8 cellular contexts compared by ENCODE assay signal in the genomic region with DNA sequence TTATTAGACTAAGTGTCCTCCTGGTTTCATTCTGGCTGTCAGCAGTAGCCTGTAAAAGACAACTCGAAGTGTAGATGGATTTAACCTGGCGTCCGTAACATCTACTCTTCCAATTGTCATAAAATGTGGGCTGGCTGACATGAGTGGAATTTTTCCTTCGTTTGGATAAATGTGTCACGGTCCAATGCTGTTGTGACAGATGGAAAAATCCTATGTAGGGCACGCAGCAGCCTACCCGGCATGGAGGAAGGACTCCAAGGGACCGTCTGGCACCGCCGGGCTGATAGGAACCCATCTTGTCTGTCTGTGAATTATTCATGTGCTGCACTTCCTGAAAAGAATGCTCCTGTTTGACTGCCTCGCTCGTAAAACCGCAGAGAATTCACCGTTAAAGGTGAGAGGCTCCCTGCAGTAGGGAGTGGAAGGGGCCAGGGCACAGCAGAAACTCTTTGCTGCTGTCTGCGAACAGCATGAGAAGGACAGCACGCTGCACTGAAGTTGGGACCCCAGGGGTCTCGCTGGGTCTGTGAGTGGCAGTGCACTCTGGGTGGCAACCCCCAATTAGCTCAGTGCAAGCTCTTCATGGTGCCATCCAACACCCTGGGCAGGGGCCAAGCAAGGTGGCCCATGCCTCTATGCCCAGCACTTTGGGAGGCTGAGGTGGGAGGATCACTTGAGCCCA. TPM values are rescaled to one million over a fixed set of nuclear protein-coding genes. Genes with fewer than 3 reads are reported as not detected.
DNase-seq lines count a peak whose midpoint lies in the region; ATAC-seq, FAIRE-seq and TF ChIP-seq lines count a peak whose summit lies in the region.

No MANE protein-coding gene starts in this region.

- peak; percentile 63 for ATAC-seq in activated CD4-positive, alpha-beta T cell treated with anti-CD3 and anti-CD28 coated beads for 36 hours
- ATAC-seq in HG03196 (IDR thresholded peaks at IDR 0.05; ENCODE audit: unreplicated experiment) = no peak
- no peak for ATAC-seq in HG02884 (IDR thresholded peaks at IDR 0.05; ENCODE audit: unreplicated experiment)

- peak overlapping the region; percentile 67 for H3K4me3 Mint-ChIP-seq in activated CD4-positive, alpha-beta T cell treated with anti-CD3 and anti-CD28 coated beads for 36 hours
- no peak overlapping the region for H3K4me3 Mint-ChIP-seq in dendritic cell treated with granulocyte-macrophage colony-stimulating factor and Interleukin-4, amounts not matched to agents 40 ng/mL and 50 ng/mL, for 4 days
- H3K4me3 Mint-ChIP-seq in progenitor cell of endocrine pancreas (ENCODE audit: low read depth) = peak overlapping the region; percentile 80

- TF ChIP-seq CTCF in LNCaP clone FGC (IDR thresholded peaks at IDR 0.05; ENCODE audit: control insufficient read depth, extremely low read depth, insufficient read depth) (no peak), progenitor cell of endocrine pancreas (IDR thresholded peaks at IDR 0.05; ENCODE audit: unreplicated experiment) (no peak)

- CTCF ChIA-PET in activated CD4-positive, alpha-beta T cell treated with anti-CD3 and anti-CD28 coated beads for 36 hours (lab: Charles Lee) = no interaction called here

- H3K36me3 Mint-ChIP-seq in activated CD4-positive, alpha-beta T cell treated with anti-CD3 and anti-CD28 coated beads for 36 hours (ENCODE audit: low read depth) = peaks cover 16% of the 10 kb centered on the region
- peaks cover 26% of the 10 kb centered on the region for H3K36me3 Mint-ChIP-seq in dendritic cell treated with granulocyte-macrophage colony-stimulating factor and Interleukin-4, amounts not matched to agents 40 ng/mL and 50 ng/mL, for 4 days (ENCODE audit: low read depth)
- H3K36me3 Mint-ChIP-seq in progenitor cell of endocrine pancreas (ENCODE audit: insufficient read depth) = no peaks in the 10 kb centered on the region

- H3K27ac Mint-ChIP-seq in activated CD4-positive, alpha-beta T cell treated with anti-CD3 and anti-CD28 coated beads for 36 hours = peak overlapping the region; percentile 84
- H3K27ac Mint-ChIP-seq in dendritic cell treated with granulocyte-macrophage colony-stimulating factor and Interleukin-4, amounts not matched to agents 40 ng/mL and 50 ng/mL, for 4 days = peak overlapping the region; percentile 72
- no peak overlapping the region for H3K27ac Mint-ChIP-seq in progenitor cell of endocrine pancreas

- POLR2A ChIA-PET in activated CD4-positive, alpha-beta T cell treated with anti-CD3 and anti-CD28 coated beads for 36 hours (lab: Charles Lee) = no interaction called here

- no peak overlapping the region; the same call in 1 of the 2 replicates for H3K4me3 ChIP-seq in LNCaP clone FGC (ENCODE audit: low read depth, low read length)

- no peaks in the 10 kb centered on the region for H3K9me3 Mint-ChIP-seq in activated CD4-positive, alpha-beta T cell treated with anti-CD3 and anti-CD28 coated beads for 36 hours (ENCODE audit: low read depth)
- H3K9me3 Mint-ChIP-seq in dendritic cell treated with granulocyte-macrophage colony-stimulating factor and Interleukin-4, amounts not matched to agents 40 ng/mL and 50 ng/mL, for 4 days = no peaks in the 10 kb centered on the region
- H3K9me3 Mint-ChIP-seq in progenitor cell of endocrine pancreas (ENCODE audit: low read depth) = no peaks in the 10 kb centered on the region

- intact Hi-C loops in activated CD4-positive, alpha-beta T cell treated with anti-CD3 and anti-CD28 coated beads for 36 hours (cut with DNase I, micrococcal nuclease) = loop anchor here (2.0 to 5.0 kb wide), 3 partner anchors 15 to 1559 kb away; a partner anchor contains a TSS
- intact Hi-C loops in dendritic cell treated with granulocyte-macrophage colony-stimulating factor and Interleukin-4, amounts not matched to agents 40 ng/mL and 50 ng/mL, for 4 days (cut with micrococcal nuclease) = loop anchor here (2.0 kb wide), 1 partner anchor 33 kb away; a partner anchor contains a TSS

- peak; percentile 95 for FAIRE-seq in GM12892 (lab: Jason Lieb, UNC)

- TF ChIP-seq POLR2A in GM12892 (IDR thresholded peaks at IDR 0.05; ENCODE audit: low read depth, low read length) = peak; percentile 54; the same call in 1 of the 2 replicates

- DNase-seq in GM12892 (ENCODE audit: insufficient read length) (no peak), LNCaP clone FGC (ENCODE audit: low read depth) (peak; percentile 58), progenitor cell of endocrine pancreas (ENCODE audit: low spot score, unreplicated experiment) (no peak), MV-4-11 (lab: John Stamatoyannopoulos, UW) (no peak)
- DNase-seq in activated CD4-positive, alpha-beta T cell treated with anti-CD3 and anti-CD28 coated beads for 36 hours = peak; percentile 70

- no peaks in the 10 kb centered on the region for H3K27me3 Mint-ChIP-seq in activated CD4-positive, alpha-beta T cell treated with anti-CD3 and anti-CD28 coated beads for 36 hours
- H3K27me3 Mint-ChIP-seq in dendritic cell treated with granulocyte-macrophage colony-stimulating factor and Interleukin-4, amounts not matched to agents 40 ng/mL and 50 ng/mL, for 4 days = no peaks in the 10 kb centered on the region
- H3K27me3 Mint-ChIP-seq in progenitor cell of endocrine pancreas = no peaks in the 10 kb centered on the region

- peaks cover 58% of the 10 kb centered on the region for H3K4me1 Mint-ChIP-seq in activated CD4-positive, alpha-beta T cell treated with anti-CD3 and anti-CD28 coated beads for 36 hours
- peaks cover 61% of the 10 kb centered on the region for H3K4me1 Mint-ChIP-seq in dendritic cell treated with granulocyte-macrophage colony-stimulating factor and Interleukin-4, amounts not matched to agents 40 ng/mL and 50 ng/mL, for 4 days (ENCODE audit: low read depth)
- peaks cover 11% of the 10 kb centered on the region for H3K4me1 Mint-ChIP-seq in progenitor cell of endocrine pancreas (ENCODE audit: low read depth)

RNA-seq across cellular contexts. Expression of a gene that starts 1.6 kb away (rescaled TPM):
- 11.9 TPM for polyA plus RNA-seq in GM12892 (2012; ENCODE audit: missing spikeins)
- 10 to 100 TPM; 20.8 to 25.1 TPM for total RNA-seq in activated CD4-positive, alpha-beta T cell treated with anti-CD3 and anti-CD28 coated beads for 36 hours
- total RNA-seq in progenitor cell of endocrine pancreas = 35.4 and 41.8 TPM in 2 replicates

RNA-seq across cellular contexts. Expression of a gene that starts 32.9 kb away (rescaled TPM):
- polyA plus RNA-seq in GM12892 (2012; ENCODE audit: missing spikeins) = 3.7 TPM
- 1 to 10 TPM; 6.1 to 9.1 TPM for total RNA-seq in activated CD4-positive, alpha-beta T cell treated with anti-CD3 and anti-CD28 coated beads for 36 hours
- total RNA-seq in progenitor cell of endocrine pancreas = 14.3 and 16.4 TPM in 2 replicates

RNA-seq across cellular contexts. Expression of a gene that starts 33.0 kb away (rescaled TPM):
- polyA plus RNA-seq in GM12892 (2012; ENCODE audit: missing spikeins) = 7.2 TPM
- total RNA-seq in activated CD4-positive, alpha-beta T cell treated with anti-CD3 and anti-CD28 coated beads for 36 hours = 10 to 100 TPM; 13.6 to 14.4 TPM
- 27.7 and 31.8 TPM in 2 replicates for total RNA-seq in progenitor cell of endocrine pancreas

RNA-seq across cellular contexts. Expression of a gene that starts 35.6 kb away (rescaled TPM):
- 25.2 TPM for polyA plus RNA-seq in GM12892 (2012; ENCODE audit: missing spikeins)
- total RNA-seq in activated CD4-positive, alpha-beta T cell treated with anti-CD3 and anti-CD28 coated beads for 36 hours = 10 to 100 TPM; 26.2 to 31.4 TPM
- total RNA-seq in progenitor cell of endocrine pancreas = 44.8 and 45.0 TPM in 2 replicates

RNA-seq across cellular contexts. Expression of a gene that starts 47.0 kb away (rescaled TPM):
- 60.1 TPM for polyA plus RNA-seq in GM12892 (2012; ENCODE audit: missing spikeins)
- total RNA-seq in activated CD4-positive, alpha-beta T cell treated with anti-CD3 and anti-CD28 coated beads for 36 hours = 10 to 100 TPM; 32.6 to 46.1 TPM
- total RNA-seq in progenitor cell of endocrine pancreas = 48.6 and 50.5 TPM in 2 replicates

Comparison
In these comparisons a context has a peak if more than half of its experiments do, and no peak if none do; other contexts are left out.
1. DNase-seq: peak in LNCaP clone FGC (single experiment) and activated CD4-positive, alpha-beta T cell treated with anti-CD3 and anti-CD28 coated beads for 36 hours (single experiment); none in GM12892 (single experiment), progenitor cell of endocrine pancreas (single experiment) and MV-4-11 (single experiment).